1 cellular context compared by ENCODE assay signal in the genomic region with DNA sequence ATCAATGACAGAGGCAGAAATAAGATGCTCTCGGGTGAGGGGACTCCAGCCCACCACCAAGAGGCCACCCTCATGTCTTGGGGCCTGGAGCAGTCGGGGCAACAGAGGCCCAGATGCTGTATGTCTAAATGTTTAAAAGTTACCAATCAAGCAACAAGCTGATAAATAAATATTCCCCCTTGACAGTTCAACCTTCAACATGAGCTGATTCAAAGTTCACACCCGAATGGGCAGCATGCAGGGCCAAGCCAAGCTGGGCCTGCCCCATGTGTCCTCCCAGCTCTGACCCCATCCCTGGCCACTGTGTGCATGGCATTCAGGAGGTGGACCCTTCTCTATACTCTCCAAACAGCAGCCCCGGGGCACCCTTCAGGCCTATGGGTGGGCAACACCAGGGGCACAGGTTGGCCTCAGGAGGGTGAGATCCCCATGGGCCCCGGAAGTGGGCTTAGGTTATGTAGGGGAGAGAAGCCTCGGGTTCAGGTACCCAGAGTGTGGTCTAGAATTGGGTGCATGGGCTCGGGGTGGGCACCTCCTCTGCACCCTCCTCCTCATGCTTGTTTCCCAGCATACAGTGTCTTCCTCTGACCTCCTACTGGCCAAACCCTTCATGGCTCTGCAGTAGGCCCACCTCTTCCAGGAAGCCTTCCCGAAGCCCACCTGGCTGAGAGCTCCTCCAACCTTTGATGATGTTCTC.
TF ChIP-seq lines count a peak whose summit lies in the region.

No MANE protein-coding gene starts in this region.

TF ChIP-seq in HepG2, 621 proteins besides CTCF, POLR2A, EP300 and RAD21:
- TF ChIP-seq, protein P1, sequence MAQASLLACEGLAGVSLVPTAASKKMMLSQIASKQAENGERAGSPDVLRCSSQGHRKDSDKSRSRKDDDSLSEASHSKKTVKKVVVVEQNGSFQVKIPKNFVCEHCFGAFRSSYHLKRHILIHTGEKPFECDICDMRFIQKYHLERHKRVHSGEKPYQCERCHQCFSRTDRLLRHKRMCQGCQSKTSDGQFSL (CRISPR knock-in tag; IDR thresholded peaks at IDR 0.05) = no peak
- no peak for TF ChIP-seq ZNF605 (CRISPR knock-in tag; IDR thresholded peaks at IDR 0.05)
- no peak for TF ChIP-seq SRF (IDR thresholded peaks at IDR 0.05; ENCODE audit: low read depth, low read length)
- TF ChIP-seq KLF9 (CRISPR knock-in tag; IDR thresholded peaks at IDR 0.05; ENCODE audit: low read depth) = no peak
- TF ChIP-seq, protein P2, sequence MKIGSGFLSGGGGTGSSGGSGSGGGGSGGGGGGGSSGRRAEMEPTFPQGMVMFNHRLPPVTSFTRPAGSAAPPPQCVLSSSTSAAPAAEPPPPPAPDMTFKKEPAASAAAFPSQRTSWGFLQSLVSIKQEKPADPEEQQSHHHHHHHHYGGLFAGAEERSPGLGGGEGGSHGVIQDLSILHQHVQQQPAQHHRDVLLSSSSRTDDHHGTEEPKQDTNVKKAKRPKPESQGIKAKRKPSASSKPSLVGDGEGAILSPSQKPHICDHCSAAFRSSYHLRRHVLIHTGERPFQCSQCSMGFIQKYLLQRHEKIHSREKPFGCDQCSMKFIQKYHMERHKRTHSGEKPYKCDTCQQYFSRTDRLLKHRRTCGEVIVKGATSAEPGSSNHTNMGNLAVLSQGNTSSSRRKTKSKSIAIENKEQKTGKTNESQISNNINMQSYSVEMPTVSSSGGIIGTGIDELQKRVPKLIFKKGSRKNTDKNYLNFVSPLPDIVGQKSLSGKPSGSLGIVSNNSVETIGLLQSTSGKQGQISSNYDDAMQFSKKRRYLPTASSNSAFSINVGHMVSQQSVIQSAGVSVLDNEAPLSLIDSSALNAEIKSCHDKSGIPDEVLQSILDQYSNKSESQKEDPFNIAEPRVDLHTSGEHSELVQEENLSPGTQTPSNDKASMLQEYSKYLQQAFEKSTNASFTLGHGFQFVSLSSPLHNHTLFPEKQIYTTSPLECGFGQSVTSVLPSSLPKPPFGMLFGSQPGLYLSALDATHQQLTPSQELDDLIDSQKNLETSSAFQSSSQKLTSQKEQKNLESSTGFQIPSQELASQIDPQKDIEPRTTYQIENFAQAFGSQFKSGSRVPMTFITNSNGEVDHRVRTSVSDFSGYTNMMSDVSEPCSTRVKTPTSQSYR (CRISPR knock-in tag; IDR thresholded peaks at IDR 0.05; ENCODE audit: borderline replicate concordance) = no peak
- no peak for TF ChIP-seq TGIF2 (CRISPR knock-in tag; IDR thresholded peaks at IDR 0.05)
- no peak for TF ChIP-seq NONO (IDR thresholded peaks at IDR 0.05)
- no peak for TF ChIP-seq NONO (CRISPR knock-in tag; conservative IDR thresholded peaks at IDR 0.05)
- TF ChIP-seq GTF2F1 (IDR thresholded peaks at IDR 0.05; ENCODE audit: low read length) = no peak
- no peak for TF ChIP-seq ZFAT (CRISPR knock-in tag; conservative IDR thresholded peaks at IDR 0.05)
- no peak for TF ChIP-seq ZFX (CRISPR knock-in tag; IDR thresholded peaks at IDR 0.05; ENCODE audit: low read depth)
- no peak for TF ChIP-seq RARG (CRISPR knock-in tag; IDR thresholded peaks at IDR 0.05; ENCODE audit: low read depth)
- no peak for TF ChIP-seq ZNF790 (CRISPR knock-in tag; IDR thresholded peaks at IDR 0.05; ENCODE audit: borderline replicate concordance)
- TF ChIP-seq, protein P3, sequence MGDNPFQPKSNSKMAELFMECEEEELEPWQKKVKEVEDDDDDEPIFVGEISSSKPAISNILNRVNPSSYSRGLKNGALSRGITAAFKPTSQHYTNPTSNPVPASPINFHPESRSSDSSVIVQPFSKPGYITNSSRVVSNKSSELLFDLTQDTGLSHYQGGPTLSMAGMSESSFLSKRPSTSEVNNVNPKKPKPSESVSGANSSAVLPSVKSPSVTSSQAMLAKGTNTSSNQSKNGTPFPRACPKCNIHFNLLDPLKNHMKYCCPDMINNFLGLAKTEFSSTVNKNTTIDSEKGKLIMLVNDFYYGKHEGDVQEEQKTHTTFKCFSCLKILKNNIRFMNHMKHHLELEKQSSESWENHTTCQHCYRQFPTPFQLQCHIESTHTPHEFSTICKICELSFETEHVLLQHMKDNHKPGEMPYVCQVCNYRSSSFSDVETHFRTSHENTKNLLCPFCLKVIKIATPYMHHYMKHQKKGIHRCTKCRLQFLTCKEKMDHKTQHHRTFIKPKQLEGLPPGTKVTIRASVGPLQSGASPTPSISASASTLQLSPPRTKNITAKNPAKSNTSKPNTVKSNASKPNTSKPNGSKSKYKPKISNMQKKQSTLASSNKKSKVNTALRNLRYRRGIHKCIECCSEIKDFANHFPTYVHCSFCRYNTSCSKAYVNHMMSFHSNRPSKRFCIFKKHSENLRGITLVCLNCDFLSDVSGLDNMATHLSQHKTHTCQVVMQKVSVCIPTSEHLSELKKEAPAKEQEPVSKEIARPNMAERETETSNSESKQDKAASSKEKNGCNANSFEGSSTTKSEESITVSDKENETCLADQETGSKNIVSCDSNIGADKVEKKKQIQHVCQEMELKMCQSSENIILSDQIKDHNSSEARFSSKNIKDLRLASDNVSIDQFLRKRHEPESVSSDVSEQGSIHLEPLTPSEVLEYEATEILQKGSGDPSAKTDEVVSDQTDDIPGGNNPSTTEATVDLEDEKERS (CRISPR knock-in tag; IDR thresholded peaks at IDR 0.05) = no peak
- TF ChIP-seq, protein P4, sequence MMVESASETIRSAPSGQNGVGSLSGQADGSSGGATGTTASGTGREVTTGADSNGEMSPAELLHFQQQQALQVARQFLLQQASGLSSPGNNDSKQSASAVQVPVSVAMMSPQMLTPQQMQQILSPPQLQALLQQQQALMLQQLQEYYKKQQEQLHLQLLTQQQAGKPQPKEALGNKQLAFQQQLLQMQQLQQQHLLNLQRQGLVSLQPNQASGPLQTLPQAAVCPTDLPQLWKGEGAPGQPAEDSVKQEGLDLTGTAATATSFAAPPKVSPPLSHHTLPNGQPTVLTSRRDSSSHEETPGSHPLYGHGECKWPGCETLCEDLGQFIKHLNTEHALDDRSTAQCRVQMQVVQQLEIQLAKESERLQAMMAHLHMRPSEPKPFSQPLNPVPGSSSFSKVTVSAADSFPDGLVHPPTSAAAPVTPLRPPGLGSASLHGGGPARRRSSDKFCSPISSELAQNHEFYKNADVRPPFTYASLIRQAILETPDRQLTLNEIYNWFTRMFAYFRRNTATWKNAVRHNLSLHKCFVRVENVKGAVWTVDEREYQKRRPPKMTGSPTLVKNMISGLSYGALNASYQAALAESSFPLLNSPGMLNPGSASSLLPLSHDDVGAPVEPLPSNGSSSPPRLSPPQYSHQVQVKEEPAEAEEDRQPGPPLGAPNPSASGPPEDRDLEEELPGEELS (CRISPR knock-in tag; IDR thresholded peaks at IDR 0.05) = no peak
